ENCODE assay signal across 37 cellular contexts in genomic region chr2:49937432-49937831, GRCh38.
"Had no signal": no experiment of that assay in that cellular context is flagged by ENCODE, and none has a peak within 500 bp of the region (broad histone marks: within the 10 kb centered on the region; RNA-seq: fewer than 3 reads in every experiment).

No MANE protein-coding gene starts in this region.

- DNase-seq: activated CD4-positive, alpha-beta memory T cell treated with anti-CD3 and anti-CD28 coated beads, Interleukin-2, amount 10 ng/mL, durations not matched to agents 7 days and 5 days; activated CD4-positive, alpha-beta T cell treated with anti-CD3 and anti-CD28 coated beads for 1 hour; activated CD4-positive, alpha-beta T cell treated with anti-CD3 and anti-CD28 coated beads for 36 hours; activated CD4-positive, alpha-beta T cell treated with anti-CD3 and anti-CD28 coated beads for 48 hours; activated CD4-positive, alpha-beta T cell treated with anti-CD3 and anti-CD28 coated beads, Interleukin-2, amount 10 ng/mL, durations not matched to agents 7 days and 5 days; activated CD4-positive, alpha-beta T cell treated with anti-CD3 and anti-CD28 coated beads, Interleukin-2, amount 50 U/mL, for 48 hours; activated CD4-positive, CD25-positive, alpha-beta regulatory T cell; activated CD8-positive, alpha-beta memory T cell treated with anti-CD3 and anti-CD28 coated beads for 24 hours; activated CD8-positive, alpha-beta memory T cell treated with anti-CD3 and anti-CD28 coated beads, Interleukin-2, amount 10 ng/mL, durations not matched to agents 7 days and 5 days; activated CD8-positive, alpha-beta memory T cell treated with anti-CD3 and anti-CD28 coated beads, Interleukin-2, amount 50 U/mL, for 48 hours; activated CD8-positive, alpha-beta T cell treated with anti-CD3 and anti-CD28 coated beads, Interleukin-2, amount 10 ng/mL, durations not matched to agents 7 days and 5 days; activated effector memory CD4-positive, alpha-beta T cell treated with Interleukin-2 at 50 U/mL for 16 hours; activated gamma-delta T cell; activated naive CD4-positive, alpha-beta T cell treated with anti-CD3 and anti-CD28 coated beads, Interleukin-2, amount 10 ng/mL, durations not matched to agents 7 days and 5 days; activated naive CD4-positive, alpha-beta T cell treated with Interleukin-2 at 50 U/mL for 16 hours; activated naive CD8-positive, alpha-beta T cell treated with anti-CD3 and anti-CD28 coated beads, Interleukin-2, amount 10 ng/mL, durations not matched to agents 7 days and 5 days; activated naive CD8-positive, alpha-beta T cell treated with anti-CD3 and anti-CD28 coated beads, Interleukin-2, amount 50 U/mL, for 24 hours; activated T-cell treated with anti-CD3 and anti-CD28 coated beads, Interleukin-2, amount 50 U/mL, for 24 hours; activated T-cell treated with anti-CD3 and anti-CD28 coated beads, Interleukin-2, amount 50 U/mL, for 48 hours; amygdala; anterior cingulate cortex; caudate nucleus; cerebellar nuclear complex; T-helper 1 cell; T-helper 2 cell; T-helper 9 cell had no signal

- H3K36me3 Mint-ChIP-seq: activated CD8-positive, alpha-beta memory T cell treated with anti-CD3 and anti-CD28 coated beads, Interleukin-2, amount 10 ng/mL, durations not matched to agents 7 days and 5 days; activated naive CD4-positive, alpha-beta T cell treated with anti-CD3 and anti-CD28 coated beads, Interleukin-2, amount 10 ng/mL, durations not matched to agents 7 days and 5 days; activated naive CD4-positive, alpha-beta T cell treated with anti-CD3 and anti-CD28 coated beads, Interleukin-2, amount 50 U/mL, for 24 hours; activated naive CD8-positive, alpha-beta T cell; activated naive CD8-positive, alpha-beta T cell treated with anti-CD3 and anti-CD28 coated beads, Interleukin-2, amount 10 ng/mL, durations not matched to agents 7 days and 5 days had no signal

- H3K9me3 ChIP-seq: ascending aorta had no signal

- H3K9me3 Mint-ChIP-seq: activated naive CD4-positive, alpha-beta T cell treated with anti-CD3 and anti-CD28 coated beads, Interleukin-2, amount 10 ng/mL, durations not matched to agents 7 days and 5 days; activated naive CD4-positive, alpha-beta T cell treated with anti-CD3 and anti-CD28 coated beads, Interleukin-2, amount 50 U/mL, for 24 hours; activated naive CD8-positive, alpha-beta T cell treated with anti-CD3 and anti-CD28 coated beads, Interleukin-2, amount 10 ng/mL, durations not matched to agents 7 days and 5 days; activated T-cell treated with anti-CD3 and anti-CD28 coated beads, Interleukin-2, amount 50 U/mL, for 24 hours; activated T-helper 2 cell treated with anti-CD3 and anti-CD28 coated beads, Interferon-gamma antibody, Interleukin-2, Interleukin-4, amounts not matched to agents 10 μg/mL and 5 μg/mL and 100 μg/mL, durations not matched to agents 14 hours and 24 hours and 36 hours; brain; T-helper 1 cell treated with Interleukin-12 subunit alpha and Interleukin-12 subunit beta and Interleukin-4 antibody, amounts not matched to agents 30 μg/mL and 1 μg/mL, for 36 hours; T-helper 2 cell treated with Interferon-gamma antibody and Interleukin-4, amounts not matched to agents 5 μg/mL and 100 μg/mL, for 36 hours had no signal

- H3K27me3 ChIP-seq: ascending aorta, cardiac muscle cell had no signal

- H3K27ac ChIP-seq: ascending aorta, cardiac muscle cell, VCaP had no signal

- H3K4me1 Mint-ChIP-seq: central memory CD8-positive, alpha-beta T cell had no signal

- H3K27ac Mint-ChIP-seq: activated CD4-positive, alpha-beta memory T cell treated with anti-CD3 and anti-CD28 coated beads, Interleukin-2, amount 10 ng/mL, durations not matched to agents 7 days and 5 days; activated CD4-positive, alpha-beta T cell treated with anti-CD3 and anti-CD28 coated beads for 36 hours; activated CD4-positive, alpha-beta T cell treated with anti-CD3 and anti-CD28 coated beads, Interleukin-2, amount 10 ng/mL, durations not matched to agents 7 days and 5 days; activated CD8-positive, alpha-beta memory T cell treated with anti-CD3 and anti-CD28 coated beads, Interleukin-2, amount 10 ng/mL, durations not matched to agents 7 days and 5 days; activated CD8-positive, alpha-beta T cell treated with anti-CD3 and anti-CD28 coated beads, Interleukin-2, amount 10 ng/mL, durations not matched to agents 7 days and 5 days; activated naive CD4-positive, alpha-beta T cell treated with anti-CD3 and anti-CD28 coated beads, Interleukin-2, amount 10 ng/mL, durations not matched to agents 7 days and 5 days; activated naive CD4-positive, alpha-beta T cell treated with anti-CD3 and anti-CD28 coated beads, Interleukin-2, amount 50 U/mL, for 24 hours; activated naive CD8-positive, alpha-beta T cell; activated naive CD8-positive, alpha-beta T cell treated with anti-CD3 and anti-CD28 coated beads, Interleukin-2, amount 10 ng/mL, durations not matched to agents 7 days and 5 days; activated naive CD8-positive, alpha-beta T cell treated with anti-CD3 and anti-CD28 coated beads, Interleukin-2, amount 50 U/mL, for 24 hours; activated T-cell treated with anti-CD3 and anti-CD28 coated beads, Interleukin-2, amount 50 U/mL, for 24 hours; activated T-helper 2 cell treated with anti-CD3 and anti-CD28 coated beads, Interferon-gamma antibody, Interleukin-2, Interleukin-4, amounts not matched to agents 10 μg/mL and 5 μg/mL and 100 μg/mL, durations not matched to agents 14 hours and 24 hours and 36 hours; brain; T-helper 1 cell treated with Interleukin-12 subunit alpha and Interleukin-12 subunit beta and Interleukin-4 antibody, amounts not matched to agents 30 μg/mL and 1 μg/mL, for 36 hours; T-helper 2 cell treated with Interferon-gamma antibody and Interleukin-4, amounts not matched to agents 5 μg/mL and 100 μg/mL, for 36 hours had no signal

- H3K4me3 ChIP-seq: ascending aorta, cardiac muscle cell had no signal

- H3K4me1 ChIP-seq: ascending aorta had no signal

- ATAC-seq: activated CD4-positive, alpha-beta T cell treated with anti-CD3 and anti-CD28 coated beads for 36 hours; activated CD4-positive, CD25-positive, alpha-beta regulatory T cell treated with anti-CD3 and anti-CD28 coated beads, Interleukin-2, amount 50 U/mL, for 24 hours; activated CD8-positive, alpha-beta memory T cell treated with anti-CD3 and anti-CD28 coated beads, Interleukin-2, amount 10 ng/mL, durations not matched to agents 7 days and 5 days; activated CD8-positive, alpha-beta T cell treated with anti-CD3 and anti-CD28 coated beads, Interleukin-2, amount 10 ng/mL, durations not matched to agents 7 days and 5 days; activated naive CD8-positive, alpha-beta T cell treated with anti-CD3 and anti-CD28 coated beads, Interleukin-2, amount 50 U/mL, for 24 hours had no signal

- H3K27me3 Mint-ChIP-seq: activated CD4-positive, alpha-beta memory T cell treated with anti-CD3 and anti-CD28 coated beads, Interleukin-2, amount 10 ng/mL, durations not matched to agents 7 days and 5 days; activated CD4-positive, alpha-beta T cell treated with anti-CD3 and anti-CD28 coated beads for 36 hours; activated CD8-positive, alpha-beta memory T cell treated with anti-CD3 and anti-CD28 coated beads, Interleukin-2, amount 10 ng/mL, durations not matched to agents 7 days and 5 days; activated naive CD4-positive, alpha-beta T cell treated with anti-CD3 and anti-CD28 coated beads, Interleukin-2, amount 10 ng/mL, durations not matched to agents 7 days and 5 days; activated naive CD4-positive, alpha-beta T cell treated with anti-CD3 and anti-CD28 coated beads, Interleukin-2, amount 50 U/mL, for 24 hours; activated naive CD8-positive, alpha-beta T cell; activated naive CD8-positive, alpha-beta T cell treated with anti-CD3 and anti-CD28 coated beads, Interleukin-2, amount 10 ng/mL, durations not matched to agents 7 days and 5 days; activated naive CD8-positive, alpha-beta T cell treated with anti-CD3 and anti-CD28 coated beads, Interleukin-2, amount 50 U/mL, for 24 hours; activated T-cell treated with anti-CD3 and anti-CD28 coated beads, Interleukin-2, amount 50 U/mL, for 24 hours; brain; central memory CD8-positive, alpha-beta T cell had no signal

- H3K36me3 ChIP-seq: ascending aorta, cardiac muscle cell had no signal

- H3K4me3 Mint-ChIP-seq: activated CD4-positive, alpha-beta memory T cell treated with anti-CD3 and anti-CD28 coated beads, Interleukin-2, amount 10 ng/mL, durations not matched to agents 7 days and 5 days; activated CD4-positive, alpha-beta T cell treated with anti-CD3 and anti-CD28 coated beads for 36 hours; activated CD4-positive, alpha-beta T cell treated with anti-CD3 and anti-CD28 coated beads, Interleukin-2, amount 10 ng/mL, durations not matched to agents 7 days and 5 days; activated CD8-positive, alpha-beta memory T cell treated with anti-CD3 and anti-CD28 coated beads, Interleukin-2, amount 10 ng/mL, durations not matched to agents 7 days and 5 days; activated CD8-positive, alpha-beta T cell treated with anti-CD3 and anti-CD28 coated beads, Interleukin-2, amount 10 ng/mL, durations not matched to agents 7 days and 5 days; activated naive CD4-positive, alpha-beta T cell treated with anti-CD3 and anti-CD28 coated beads, Interleukin-2, amount 10 ng/mL, durations not matched to agents 7 days and 5 days; activated naive CD4-positive, alpha-beta T cell treated with anti-CD3 and anti-CD28 coated beads, Interleukin-2, amount 50 U/mL, for 24 hours; activated naive CD8-positive, alpha-beta T cell; activated naive CD8-positive, alpha-beta T cell treated with anti-CD3 and anti-CD28 coated beads, Interleukin-2, amount 10 ng/mL, durations not matched to agents 7 days and 5 days; activated naive CD8-positive, alpha-beta T cell treated with anti-CD3 and anti-CD28 coated beads, Interleukin-2, amount 50 U/mL, for 24 hours; activated T-cell treated with anti-CD3 and anti-CD28 coated beads, Interleukin-2, amount 50 U/mL, for 24 hours; brain; central memory CD8-positive, alpha-beta T cell; T-helper 1 cell treated with Interleukin-12 subunit alpha and Interleukin-12 subunit beta and Interleukin-4 antibody, amounts not matched to agents 30 μg/mL and 1 μg/mL, for 36 hours; T-helper 2 cell treated with Interferon-gamma antibody and Interleukin-4, amounts not matched to agents 5 μg/mL and 100 μg/mL, for 36 hours had no signal
